ENCODE assay signal across 1 cellular context in the genomic region with DNA sequence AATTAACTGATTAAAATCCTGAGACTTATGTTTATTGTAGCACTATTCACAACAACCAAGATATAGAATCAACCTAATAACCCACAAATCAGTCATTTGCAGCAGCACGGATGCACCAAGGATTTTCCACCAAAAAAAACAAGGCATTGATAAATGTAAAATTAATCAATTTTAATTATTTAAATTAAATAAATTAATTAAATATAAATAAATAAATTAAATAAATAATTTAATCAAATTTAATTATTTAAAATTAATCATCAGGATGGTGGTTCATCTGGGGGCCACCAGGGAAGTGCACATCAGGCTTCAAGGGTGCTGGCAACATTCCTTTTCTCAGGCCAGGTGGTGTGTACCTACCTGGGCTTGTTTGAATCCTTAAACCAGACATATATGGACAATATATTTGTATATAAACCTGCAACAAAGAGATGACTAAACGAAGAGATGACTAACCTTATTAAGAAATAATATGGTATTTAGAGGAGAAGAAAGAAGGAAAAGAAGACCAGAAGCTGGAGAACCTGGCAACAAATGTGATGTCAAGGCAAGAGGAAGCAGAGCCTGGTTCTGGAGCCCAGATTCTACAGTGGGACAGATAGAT.
TF ChIP-seq lines count a peak whose summit lies in the region.

No MANE protein-coding gene starts in this region.

TF ChIP-seq in HCT116, 20 proteins besides CTCF, POLR2A, EP300 and RAD21 (continued from another document):
- TF ChIP-seq, protein P1, sequence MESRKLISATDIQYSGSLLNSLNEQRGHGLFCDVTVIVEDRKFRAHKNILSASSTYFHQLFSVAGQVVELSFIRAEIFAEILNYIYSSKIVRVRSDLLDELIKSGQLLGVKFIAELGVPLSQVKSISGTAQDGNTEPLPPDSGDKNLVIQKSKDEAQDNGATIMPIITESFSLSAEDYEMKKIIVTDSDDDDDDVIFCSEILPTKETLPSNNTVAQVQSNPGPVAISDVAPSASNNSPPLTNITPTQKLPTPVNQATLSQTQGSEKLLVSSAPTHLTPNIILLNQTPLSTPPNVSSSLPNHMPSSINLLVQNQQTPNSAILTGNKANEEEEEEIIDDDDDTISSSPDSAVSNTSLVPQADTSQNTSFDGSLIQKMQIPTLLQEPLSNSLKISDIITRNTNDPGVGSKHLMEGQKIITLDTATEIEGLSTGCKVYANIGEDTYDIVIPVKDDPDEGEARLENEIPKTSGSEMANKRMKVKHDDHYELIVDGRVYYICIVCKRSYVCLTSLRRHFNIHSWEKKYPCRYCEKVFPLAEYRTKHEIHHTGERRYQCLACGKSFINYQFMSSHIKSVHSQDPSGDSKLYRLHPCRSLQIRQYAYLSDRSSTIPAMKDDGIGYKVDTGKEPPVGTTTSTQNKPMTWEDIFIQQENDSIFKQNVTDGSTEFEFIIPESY (IDR thresholded peaks at IDR 0.05; ENCODE audit: extremely low read depth, insufficient replicate concordance, low read length), result no peak
- TF ChIP-seq POLR2AphosphoS5 (IDR thresholded peaks at IDR 0.05; ENCODE audit: low read depth, low read length) (no peak), JUND (IDR thresholded peaks at IDR 0.05) (no peak), YY1 (IDR thresholded peaks at IDR 0.05; ENCODE audit: extremely low read depth, insufficient replicate concordance, low read depth, low read length) (no peak), SRF (IDR thresholded peaks at IDR 0.05; ENCODE audit: low read depth) (no peak), CEBPB (IDR thresholded peaks at IDR 0.05; ENCODE audit: low read depth) (no peak), EZH2phosphoT487 (IDR thresholded peaks at IDR 0.05; ENCODE audit: borderline replicate concordance) (no peak)
- TF ChIP-seq, protein P2, sequence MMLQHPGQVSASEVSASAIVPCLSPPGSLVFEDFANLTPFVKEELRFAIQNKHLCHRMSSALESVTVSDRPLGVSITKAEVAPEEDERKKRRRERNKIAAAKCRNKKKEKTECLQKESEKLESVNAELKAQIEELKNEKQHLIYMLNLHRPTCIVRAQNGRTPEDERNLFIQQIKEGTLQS (IDR thresholded peaks at IDR 0.05), result no peak
TF ChIP-seq in HCT116: peak in this region for 0.
